8 cellular contexts compared by ENCODE assay signal in genomic region chr6:98833101-98834059, GRCh38. TPM values are rescaled to one million over a fixed set of nuclear protein-coding genes. Genes with fewer than 3 reads are reported as not detected.
DNase-seq lines count a peak whose midpoint lies in the region; ATAC-seq and TF ChIP-seq lines count a peak whose summit lies in the region.

No MANE protein-coding gene starts in this region.

- peak overlapping the region; percentile 61 for H3K4me3 ChIP-seq in SJCRH30
- peak overlapping the region; percentile 53 to 61 for H3K4me3 ChIP-seq in testis

- intact Hi-C loops in testis (cut with DNase I; ENCODE audit: low total_unique reads) = no loop called here

- 0 to 1% methylated on average over 18 to 64 of the region's 66 CpGs for WGBS in testis, 2 donors

- CTCF ChIA-PET in RWPE1 (lab: Yijun Ruan, JAX) = interaction anchor here (1.0 to 2.8 kb wide), 2 partner anchors 13 to 321 kb away, joined by 3 to 11 read pairs; no protein-coding TSS in a partner anchor

- H3K9me3 ChIP-seq in SJCRH30 (replicated peaks) = no peaks in the 10 kb centered on the region
- H3K9me3 ChIP-seq in testis = no peaks in the 10 kb centered on the region

- DNase-seq in ELF-1 (ENCODE audit: low read depth, low spot score) = peak; percentile 71
- peak; percentile 35 for DNase-seq in HK-2 (ENCODE audit: unreplicated experiment)
- DNase-seq in SJCRH30 = peak; percentile 24 to 56
- DNase-seq in ecto neural progenitor cell (ENCODE audit: low spot score) = peak; percentile 82
- peak; percentile 77 for DNase-seq in medulla oblongata (ENCODE audit: extremely low spot score)
- DNase-seq in testis = peak; percentile 56
- no peak for DNase-seq in RWPE1 (ENCODE audit: low spot score)

- H3K36me3 ChIP-seq in SJCRH30 = no peaks in the 10 kb centered on the region
- H3K36me3 ChIP-seq in testis (ENCODE audit: low read depth, missing control alignments) = no peaks in the 10 kb centered on the region

- POLR2A ChIA-PET in RWPE1 (lab: Yijun Ruan, JAX; ENCODE audit: low non-redundant PET) = no interaction called here

- H3K27me3 ChIP-seq in SJCRH30 = peaks cover 19% of the 10 kb centered on the region
- no peaks in the 10 kb centered on the region for H3K27me3 ChIP-seq in testis

- TF ChIP-seq CTCF in testis (IDR thresholded peaks at IDR 0.05) (no peak), RWPE1 (conservative IDR thresholded peaks at IDR 0.05; ENCODE audit: low read depth) (no peak)

- peaks cover 8% of the 10 kb centered on the region; the same call in 1 of the 2 replicates for H3K4me1 ChIP-seq in SJCRH30
- peaks cover 33% of the 10 kb centered on the region for H3K4me1 ChIP-seq in testis

- H3K27ac ChIP-seq in SJCRH30 (no peak overlapping the region), testis (no peak overlapping the region), RWPE1 (no peak overlapping the region)

- TF ChIP-seq POLR2A in testis (IDR thresholded peaks at IDR 0.05) = no peak

- ATAC-seq in HG03039 (IDR thresholded peaks at IDR 0.05; ENCODE audit: unreplicated experiment) = no peak

RNA-seq across cellular contexts. Expression of gene POU3F2, which starts 1.0 kb away (rescaled TPM):
- 0.25 and 0.26 TPM in 2 replicates for total RNA-seq in SJCRH30 (2014; rRNA removed; shearing (Covaris generic))
- under 1 TPM; 0.31 TPM for total RNA-seq in testis
- polyA plus RNA-seq in testis (ENCODE audit: insufficient read depth, low read depth, low replicate concordance) = 0.32 TPM
